Comparison of ENCODE assay signal across 14 cellular contexts in the genomic region with DNA sequence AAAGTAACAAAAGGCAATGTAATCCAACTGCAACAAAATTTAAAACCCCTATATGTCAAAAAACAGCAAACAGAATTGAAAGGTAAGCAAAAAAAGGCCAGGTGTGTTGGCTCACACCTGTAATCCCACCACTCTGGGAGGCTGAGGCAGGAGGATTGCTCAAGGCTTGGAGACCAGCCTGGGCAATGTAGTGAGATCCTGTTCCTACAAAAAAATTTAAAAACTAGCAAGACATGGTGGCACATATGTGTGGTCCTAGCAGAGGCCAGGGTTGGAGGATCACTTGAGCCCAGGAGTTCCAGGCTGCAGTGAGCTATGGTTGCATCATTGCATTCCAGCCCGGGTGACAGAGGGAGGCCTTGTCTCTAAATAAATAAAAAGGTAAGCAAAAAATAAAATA.
DNase-seq lines count a peak whose midpoint lies in the region; ATAC-seq and TF ChIP-seq lines count a peak whose summit lies in the region.
"Had no signal": no experiment of that assay in that cellular context is flagged by ENCODE, and none has a peak within 500 bp of the region (broad histone marks: within the 10 kb centered on the region; RNA-seq: fewer than 3 reads in every experiment).

No MANE protein-coding gene starts in this region.

- no TSS peak for BruUV-seq in HCT116 (replicated peaks; lab: Mats Ljungman, UMichigan)

- peak overlapping the region; percentile 6; the same call in 1 of the 2 replicates for H3K9ac ChIP-seq in HCT116 (ENCODE audit: low read length)

- no peaks in the 10 kb centered on the region for H4K20me1 ChIP-seq in HCT116 (ENCODE audit: insufficient read depth)

- no peak for TF ChIP-seq CTCF in CD4-positive, alpha-beta T cell (IDR thresholded peaks at IDR 0.05)
- no peak for TF ChIP-seq CTCF in HCT116 (IDR thresholded peaks at IDR 0.05 in 2 of 3, conservative IDR thresholded peaks at IDR 0.05 in 1 of 3; ENCODE audit: borderline replicate concordance in 1 of 3, insufficient read depth in 1 of 3, low read depth in 2 of 3, low read length in 2 of 3)

- ATAC-seq in CD4-positive, alpha-beta T cell (ENCODE audit: poor library complexity), result no peak
- no peak for ATAC-seq in HCT116
- ATAC-seq in activated naive CD4-positive, alpha-beta T cell treated with anti-CD3 and anti-CD28 coated beads, Interleukin-2, amount 50 U/mL, for 72 hours, result no peak
- no peak for ATAC-seq in naive B cell (ENCODE audit: low read depth in 2 of 2)
- no peak for ATAC-seq in GM19463 (IDR thresholded peaks at IDR 0.05; ENCODE audit: unreplicated experiment)
- no peak for ATAC-seq in GM19023 (IDR thresholded peaks at IDR 0.05; ENCODE audit: unreplicated experiment)
- no peak for ATAC-seq in HG03565 (IDR thresholded peaks at IDR 0.05; ENCODE audit: unreplicated experiment)
- ATAC-seq: PC-3 had no signal

- no peaks in the 10 kb centered on the region for H3K27me3 ChIP-seq in CD4-positive, alpha-beta T cell (ENCODE audit: control insufficient read depth, insufficient read depth, low read length)
- no peaks in the 10 kb centered on the region for H3K27me3 ChIP-seq in HCT116 (ENCODE audit: insufficient read depth, low read length)
- H3K27me3 ChIP-seq: dorsolateral prefrontal cortex had no signal

- CTCF ChIA-PET in CD4-positive, alpha-beta T cell (lab: Charles Lee), result interaction anchor here (0.6 to 3.0 kb wide), 8 partner anchors 11 to 93 kb away, joined by 3 to 12 read pairs (median 4); no protein-coding TSS in a partner anchor
- CTCF ChIA-PET in HCT116 (lab: Charles Lee), result interaction anchor here (1.9 to 2.2 kb wide), 2 partner anchors 14 to 49 kb away, joined by 7 to 12 read pairs; no protein-coding TSS in a partner anchor

- peak overlapping the region; percentile 6; the same call in 1 of the 2 replicates for H3K4me2 ChIP-seq in HCT116 (ENCODE audit: low read length)

- intact Hi-C loops in CD4-positive, alpha-beta T cell (cut with DNase I, micrococcal nuclease), result no loop called here
- intact Hi-C loops in HCT116 (cut with micrococcal nuclease), result no loop called here

- no peaks in the 10 kb centered on the region for H3K9me3 Mint-ChIP-seq in CD4-positive, alpha-beta T cell
- H3K9me3 Mint-ChIP-seq in activated naive CD4-positive, alpha-beta T cell treated with anti-CD3 and anti-CD28 coated beads, Interleukin-2, amount 50 U/mL, for 72 hours, result no peaks in the 10 kb centered on the region
- no peaks in the 10 kb centered on the region for H3K9me3 Mint-ChIP-seq in naive B cell
- H3K9me3 Mint-ChIP-seq: CD14-positive monocyte; stimulated activated effector memory CD8-positive, alpha-beta T cell treated with anti-CD3 and anti-CD28 coated beads, Interleukin-12 subunit alpha, Interleukin-12 subunit beta, amount 100 ng/mL, for 72 hours had no signal

- POLR2A ChIA-PET in CD4-positive, alpha-beta T cell (lab: Charles Lee), result interaction anchor here (0.6 to 8.5 kb wide), 7 partner anchors 10 to 508 kb away, joined by 3 to 97 read pairs (median 4); no protein-coding TSS in a partner anchor
- POLR2A ChIA-PET in HCT116 (lab: Charles Lee), result interaction anchor here (1.0 to 4.5 kb wide), 6 partner anchors 10 to 49 kb away, joined by 3 to 21 read pairs (median 6); no protein-coding TSS in a partner anchor

- RAD21 ChIA-PET in HCT116 (lab: Charles Lee; ENCODE audit: low non-redundant PET in 1 of 2, low total read pairs in 2 of 2, uncharacterized antibody in 2 of 2, unreplicated experiment in 2 of 2), result no interaction called here

- peak overlapping the region; percentile 98 for H3K27ac Mint-ChIP-seq in CD4-positive, alpha-beta T cell
- H3K27ac Mint-ChIP-seq in activated naive CD4-positive, alpha-beta T cell treated with anti-CD3 and anti-CD28 coated beads, Interleukin-2, amount 50 U/mL, for 72 hours, result peak overlapping the region; percentile 64 to 95
- peak overlapping the region; percentile 81 to 97 (median 94) for H3K27ac Mint-ChIP-seq in naive B cell
- H3K27ac Mint-ChIP-seq: stimulated activated effector memory CD8-positive, alpha-beta T cell treated with anti-CD3 and anti-CD28 coated beads, Interleukin-12 subunit alpha, Interleukin-12 subunit beta, amount 100 ng/mL, for 72 hours had no signal

- H3K4me3 ChIP-seq in HCT116 (replicated peaks in 1 of 2; ENCODE audit: low read depth in 1 of 2, low read length in 2 of 2), result no peak overlapping the region

- no peaks in the 10 kb centered on the region for H3K9me3 ChIP-seq in CD4-positive, alpha-beta T cell (ENCODE audit: control insufficient read depth, low read length)
- no peaks in the 10 kb centered on the region for H3K9me3 ChIP-seq in HCT116 (ENCODE audit: control insufficient read depth in 1 of 2, insufficient read depth in 1 of 2, low read depth in 1 of 2, low read length in 2 of 2)

- H3K4me1 Mint-ChIP-seq in CD4-positive, alpha-beta T cell (ENCODE audit: low read depth), result peaks cover 73% of the 10 kb centered on the region
- peaks cover 45 to 73% (median 52%) of the 10 kb centered on the region in 3 donors for H3K4me1 Mint-ChIP-seq in naive B cell

- H3K4me1 ChIP-seq in HCT116 (ENCODE audit: control insufficient read depth in 1 of 2, insufficient read depth in 2 of 2, low read length in 2 of 2), result peaks cover 73 to 96% of the 10 kb centered on the region in 2 experiments

- peaks cover 100% of the 10 kb centered on the region for H3K79me2 ChIP-seq in HCT116 (ENCODE audit: insufficient read depth, low read length)

- peak overlapping the region; percentile 67 for H3K27ac ChIP-seq in CD4-positive, alpha-beta T cell (ENCODE audit: low read depth, low read length)
- peak overlapping the region; percentile 85 for H3K27ac ChIP-seq in HCT116 (ENCODE audit: low read depth, low read length)

- no peak for TF ChIP-seq RAD21 in HCT116 (IDR thresholded peaks at IDR 0.05; ENCODE audit: low read depth)

- H3K36me3 ChIP-seq in HCT116 (ENCODE audit: control insufficient read depth in 1 of 2, insufficient read depth in 2 of 2, low read length in 2 of 2), result peaks cover 26 to 52% of the 10 kb centered on the region in 2 experiments

- peaks cover 58% of the 10 kb centered on the region for H3K36me3 Mint-ChIP-seq in CD4-positive, alpha-beta T cell (ENCODE audit: low read depth)
- peaks cover 42 to 59% of the 10 kb centered on the region in 2 donors for H3K36me3 Mint-ChIP-seq in activated naive CD4-positive, alpha-beta T cell treated with anti-CD3 and anti-CD28 coated beads, Interleukin-2, amount 50 U/mL, for 72 hours
- peaks cover 0 to 18% of the 10 kb centered on the region in 2 donors for H3K36me3 Mint-ChIP-seq in naive B cell
- H3K36me3 Mint-ChIP-seq: stimulated activated effector memory CD8-positive, alpha-beta T cell treated with anti-CD3 and anti-CD28 coated beads, Interleukin-12 subunit alpha, Interleukin-12 subunit beta, amount 100 ng/mL, for 72 hours had no signal

- no peak for DNase-seq in CD4-positive, alpha-beta T cell
- DNase-seq in HCT116 (ENCODE audit: low read depth, low spot score), result no peak
- DNase-seq in activated naive CD4-positive, alpha-beta T cell treated with anti-CD3 and anti-CD28 coated beads, Interleukin-2, amount 50 U/mL, for 72 hours (ENCODE audit: low spot score in 2 of 2), result no peak
- DNase-seq in naive B cell, result no peak
- DNase-seq in occipital lobe (lab: John Stamatoyannopoulos, UW), result no peak
- DNase-seq: dorsolateral prefrontal cortex; NCI-H1105; PC-3; stimulated activated CD4-positive, alpha-beta T cell treated with anti-CD3 and anti-CD28 coated beads, Interleukin-2, amount 100 ng/mL, for 48 hours had no signal

- no peaks in the 10 kb centered on the region for H3K9me2 ChIP-seq in HCT116 (ENCODE audit: insufficient read depth)

- H2AFZ ChIP-seq in HCT116 (ENCODE audit: low read depth, low read length, poor library complexity, severe bottlenecking), result no peak overlapping the region

- H3K27me3 Mint-ChIP-seq in CD4-positive, alpha-beta T cell, result no peaks in the 10 kb centered on the region
- H3K27me3 Mint-ChIP-seq in naive B cell, result no peaks in the 10 kb centered on the region

- TF ChIP-seq POLR2A in HCT116 (IDR thresholded peaks at IDR 0.05; ENCODE audit: borderline replicate concordance, extremely low read depth, insufficient read depth, insufficient read length), result no peak

- peak overlapping the region; percentile 39 for H3K4me3 Mint-ChIP-seq in CD4-positive, alpha-beta T cell
- peak overlapping the region in 1 of 8 donors; percentile 79 for H3K4me3 Mint-ChIP-seq in naive B cell
- H3K4me3 Mint-ChIP-seq: CD14-positive monocyte; stimulated activated effector memory CD8-positive, alpha-beta T cell treated with anti-CD3 and anti-CD28 coated beads, Interleukin-12 subunit alpha, Interleukin-12 subunit beta, amount 100 ng/mL, for 72 hours had no signal

TF ChIP-seq in HCT116, 20 proteins besides CTCF, POLR2A, EP300 and RAD21 (continues in another document):
- TF ChIP-seq CBX3 (IDR thresholded peaks at IDR 0.05; ENCODE audit: low read depth), result no peak
- no peak for TF ChIP-seq EGR1 (IDR thresholded peaks at IDR 0.05; ENCODE audit: low read depth)
- TF ChIP-seq ELF1 (IDR thresholded peaks at IDR 0.05; ENCODE audit: borderline replicate concordance, low read depth), result no peak
- TF ChIP-seq ZFX (IDR thresholded peaks at IDR 0.05), result no peak
- TF ChIP-seq, protein P1, sequence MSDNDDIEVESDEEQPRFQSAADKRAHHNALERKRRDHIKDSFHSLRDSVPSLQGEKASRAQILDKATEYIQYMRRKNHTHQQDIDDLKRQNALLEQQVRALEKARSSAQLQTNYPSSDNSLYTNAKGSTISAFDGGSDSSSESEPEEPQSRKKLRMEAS (IDR thresholded peaks at IDR 0.05), result no peak
- TF ChIP-seq POLR2AphosphoS5 (IDR thresholded peaks at IDR 0.05; ENCODE audit: low read depth, low read length), result peak; percentile 25; the same call in 1 of the 2 replicates
- TF ChIP-seq JUND (IDR thresholded peaks at IDR 0.05), result no peak
- no peak for TF ChIP-seq SP1 (IDR thresholded peaks at IDR 0.05; ENCODE audit: low read depth)
- TF ChIP-seq TCF7L2 (IDR thresholded peaks at IDR 0.05; ENCODE audit: borderline replicate concordance, extremely low read depth, insufficient read depth, insufficient read length), result no peak
